Comparison of ENCODE assay signal across 9 cellular contexts in the genomic region with DNA sequence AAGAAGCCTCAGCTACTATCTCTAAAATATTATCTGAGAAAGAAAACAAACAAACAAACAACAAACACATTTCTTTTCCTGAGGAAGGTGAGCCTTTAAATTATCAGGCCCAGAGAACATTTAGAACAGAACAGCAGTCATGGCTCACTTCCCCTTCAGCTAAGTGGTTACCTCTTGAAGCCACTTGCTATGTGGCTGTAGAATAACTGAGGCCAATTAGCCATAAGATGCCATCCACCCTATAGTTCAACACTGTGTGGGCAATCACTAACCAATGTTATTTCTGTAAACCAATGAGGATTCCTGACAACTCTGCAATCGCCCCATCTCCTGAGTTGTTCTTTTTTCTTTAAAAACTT. TPM values are rescaled to one million over a fixed set of nuclear protein-coding genes. Genes with fewer than 3 reads are reported as not detected.
A peak's percentile ranks its signal among the peaks of the same experiment; 100 is the strongest.
DNase-seq lines count a peak whose midpoint lies in the region; ATAC-seq and TF ChIP-seq lines count a peak whose summit lies in the region.
"Had no signal": no experiment of that assay in that cellular context is flagged by ENCODE, and none has a peak within 500 bp of the region (broad histone marks: within the 10 kb centered on the region; RNA-seq: fewer than 3 reads in every experiment).

No MANE protein-coding gene starts in this region.

- H3K9me3 ChIP-seq in HUES64 (ENCODE audit: insufficient read depth, low read depth, low read length) (no peaks in the 10 kb centered on the region), osteoblast (ENCODE audit: low read depth, low read length) (no peaks in the 10 kb centered on the region)

- H4K20me1 ChIP-seq in osteoblast (ENCODE audit: insufficient read depth, low read length), result no peaks in the 10 kb centered on the region

- 91% methylated on average over 1 of the region's 1 CpG for WGBS in HUES64

- H3K4me1 Mint-ChIP-seq in activated naive CD8-positive, alpha-beta T cell treated with anti-CD3 and anti-CD28 coated beads, Interleukin-2, amount 50 U/mL, for 24 hours, result peaks cover 71% of the 10 kb centered on the region

- no peak for DNase-seq in activated naive CD8-positive, alpha-beta T cell treated with anti-CD3 and anti-CD28 coated beads, Interleukin-2, amount 50 U/mL, for 24 hours
- DNase-seq in osteoblast (ENCODE audit: insufficient read length, low spot score, missing footprints) (no peak), OCI-M2 (lab: John Stamatoyannopoulos, UW; ENCODE audit: unreplicated experiment) (no peak), H7 (no peak)
- no peak for DNase-seq in stimulated activated CD4-positive, alpha-beta T cell treated with anti-CD3 and anti-CD28 coated beads, Interleukin-12 subunit alpha, Interleukin-12 subunit beta, amount 100 ng/mL, for 4 hours

- peaks cover 31% of the 10 kb centered on the region for H3K4me1 ChIP-seq in HUES64 (ENCODE audit: insufficient read depth, low read length)
- H3K4me1 ChIP-seq in osteoblast (ENCODE audit: insufficient read depth, low read length), result peaks cover 51% of the 10 kb centered on the region

- no peak for TF ChIP-seq CTCF in osteoblast (IDR thresholded peaks at IDR 0.05; ENCODE audit: extremely low read depth, low read depth, low read length)

- peak overlapping the region; percentile 13 for H3K4me2 ChIP-seq in osteoblast (ENCODE audit: insufficient read depth, low read length)

- no peaks in the 10 kb centered on the region for H3K27me3 ChIP-seq in HUES64 (ENCODE audit: insufficient read depth, low read length)
- H3K27me3 ChIP-seq in osteoblast (ENCODE audit: insufficient read depth, low read length), result no peaks in the 10 kb centered on the region
- no peaks in the 10 kb centered on the region for H3K27me3 ChIP-seq in H7 (ENCODE audit: control insufficient read depth, insufficient read depth, low read length)

- peak overlapping the region; percentile 29; the same call in 1 of the 2 replicates for H3K27ac ChIP-seq in HUES64 (ENCODE audit: low read depth, low read length)
- peak overlapping the region; percentile 87 for H3K27ac ChIP-seq in osteoblast (ENCODE audit: low read depth, low read length)

- H3K9me3 Mint-ChIP-seq in activated naive CD8-positive, alpha-beta T cell treated with anti-CD3 and anti-CD28 coated beads, Interleukin-2, amount 50 U/mL, for 24 hours, result no peaks in the 10 kb centered on the region

- no peaks in the 10 kb centered on the region for H3K36me3 ChIP-seq in HUES64 (ENCODE audit: insufficient read depth, low read length)
- no peaks in the 10 kb centered on the region for H3K36me3 ChIP-seq in osteoblast (ENCODE audit: insufficient read depth, low read length)
- H3K36me3 ChIP-seq in H7 (replicated peaks; ENCODE audit: control insufficient read depth, insufficient read depth, low read length), result no peaks in the 10 kb centered on the region

- no peak overlapping the region; the same call in 1 of the 2 replicates for H3K9ac ChIP-seq in HUES64 (ENCODE audit: low read depth, low read length)

- H3K27me3 Mint-ChIP-seq in activated naive CD8-positive, alpha-beta T cell treated with anti-CD3 and anti-CD28 coated beads, Interleukin-2, amount 50 U/mL, for 24 hours, result no peaks in the 10 kb centered on the region

- peaks cover 12% of the 10 kb centered on the region for H3K79me2 ChIP-seq in osteoblast (ENCODE audit: insufficient read depth, low read length)

- H3K27ac Mint-ChIP-seq in activated naive CD8-positive, alpha-beta T cell treated with anti-CD3 and anti-CD28 coated beads, Interleukin-2, amount 50 U/mL, for 24 hours, result peak overlapping the region; percentile 93

- no peak overlapping the region for H2AFZ ChIP-seq in osteoblast (ENCODE audit: low read length)

- H3K4me3 Mint-ChIP-seq in activated naive CD8-positive, alpha-beta T cell treated with anti-CD3 and anti-CD28 coated beads, Interleukin-2, amount 50 U/mL, for 24 hours, result peak overlapping the region; percentile 64

- ATAC-seq in GM18498 (IDR thresholded peaks at IDR 0.05; ENCODE audit: unreplicated experiment), result peak; percentile 13
- no peak for ATAC-seq in activated naive CD8-positive, alpha-beta T cell treated with anti-CD3 and anti-CD28 coated beads, Interleukin-2, amount 50 U/mL, for 24 hours
- no peak for ATAC-seq in HG02938 (IDR thresholded peaks at IDR 0.05; ENCODE audit: unreplicated experiment)

- H3K4me3 ChIP-seq in HUES64 (ENCODE audit: low read length) (no peak overlapping the region), osteoblast (ENCODE audit: insufficient read depth, low read length) (no peak overlapping the region), H7 (ENCODE audit: insufficient read depth, low read depth, low read length) (no peak overlapping the region)

- peaks cover 11% of the 10 kb centered on the region for H3K36me3 Mint-ChIP-seq in activated naive CD8-positive, alpha-beta T cell treated with anti-CD3 and anti-CD28 coated beads, Interleukin-2, amount 50 U/mL, for 24 hours (ENCODE audit: low read depth)

RNA-seq across cellular contexts. Expression of gene UPP1, which starts 3.7 kb away (rescaled TPM):
- 32.0 TPM for polyA plus RNA-seq in HUES64 (2013, experiment 1 of 2)
- 25.1 TPM for polyA plus RNA-seq in HUES64 (2013, experiment 2 of 2)
- total RNA-seq in osteoblast, result 30.4 and 35.5 TPM in 2 replicates
- 32.7 and 46.1 TPM in 2 replicates for total RNA-seq in H7 (2014; rRNA removed; shearing (Covaris generic))

RNA-seq across cellular contexts. Expression of gene C7orf57, which starts 50.1 kb away (rescaled TPM):
- not detected for polyA plus RNA-seq in HUES64 (2013, experiment 1 of 2)
- polyA plus RNA-seq in HUES64 (2013, experiment 2 of 2), result 0.25 TPM
- total RNA-seq in osteoblast, result under 0.01 TPM in 2 replicates
- total RNA-seq in H7 (2014; rRNA removed; shearing (Covaris generic)), result 0.35 and 0.85 TPM in 2 replicates

RNA-seq across cellular contexts. Expression of gene SUN3, which starts 56.5 kb away (rescaled TPM):
- not detected for polyA plus RNA-seq in HUES64 (2013, experiment 1 of 2)
- polyA plus RNA-seq in HUES64 (2013, experiment 2 of 2), result not detected
- not detected in 2 replicates for total RNA-seq in osteoblast
- not detected in 2 replicates for total RNA-seq in H7 (2014; rRNA removed; shearing (Covaris generic))
- total RNA-seq: RPMI7951 had no signal
